Comparison of ENCODE assay signal across 18 cellular contexts in the genomic region with DNA sequence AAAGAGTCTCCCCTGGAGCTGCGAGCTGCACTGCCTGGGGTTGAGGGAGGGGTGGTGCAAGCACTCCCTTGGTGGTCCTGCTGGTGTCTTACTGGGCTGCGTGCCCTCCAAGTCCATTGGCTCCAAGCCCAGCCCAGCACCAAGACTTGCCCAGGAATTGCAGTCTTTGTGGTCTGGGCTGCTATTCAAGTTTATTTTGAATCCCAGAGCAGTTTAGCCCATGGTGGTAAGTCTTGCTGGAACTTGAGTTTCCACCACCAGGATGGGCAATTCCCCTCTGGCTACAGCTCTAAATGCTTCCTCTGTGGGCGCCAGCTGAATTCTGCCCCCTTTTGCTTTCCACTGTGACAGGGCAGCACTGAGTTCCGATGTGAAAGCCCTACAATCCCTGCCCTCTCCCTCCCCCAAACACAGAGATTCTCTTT. TPM values are rescaled to one million over a fixed set of nuclear protein-coding genes. Genes with fewer than 3 reads are reported as not detected.
DNase-seq lines count a peak whose midpoint lies in the region; ATAC-seq, FAIRE-seq and TF ChIP-seq lines count a peak whose summit lies in the region.
"Had no signal": no experiment of that assay in that cellular context is flagged by ENCODE, and none has a peak within 500 bp of the region (broad histone marks: within the 10 kb centered on the region; RNA-seq: fewer than 3 reads in every experiment).

No MANE protein-coding gene starts in this region.

- CTCF ChIA-PET in AG04449 (lab: Yijun Ruan, JAX) (no interaction called here), IMR-90 (lab: Yijun Ruan, JAX) (no interaction called here)

- no peaks in the 10 kb centered on the region; the same call in 1 of the 2 replicates for H4K20me1 ChIP-seq in IMR-90 (ENCODE audit: insufficient read depth, low read length)

- H4K91ac ChIP-seq in IMR-90 (ENCODE audit: insufficient read depth, low read depth, low read length) = no peak overlapping the region

- no peaks in the 10 kb centered on the region for H3K36me3 ChIP-seq in IMR-90 (ENCODE audit: control insufficient read depth, insufficient read depth, low read length)
- no peaks in the 10 kb centered on the region for H3K36me3 ChIP-seq in bronchial epithelial cell (ENCODE audit: control insufficient read depth, insufficient read depth, low read length)
- H3K36me3 ChIP-seq: upper lobe of left lung had no signal

- H3K14ac ChIP-seq in IMR-90 (replicated peaks; ENCODE audit: low read depth, low read length) = no peak overlapping the region

- POLR2A ChIA-PET in AG04449 (lab: Yijun Ruan, JAX) = no interaction called here
- POLR2A ChIA-PET in IMR-90 (lab: Charles Lee; ENCODE audit: unreplicated experiment) = no interaction called here

- no CpG with 5 or more reads among the region's 4 CpGs for WGBS in IMR-90 (ENCODE audit: extremely low coverage in 2 of 2, insufficient read length in 1 of 2), 2 experiments

- peak; percentile 14 for DNase-seq in AG04449 (ENCODE audit: low read depth, low spot score)
- peak; percentile 52 for DNase-seq in IMR-90
- peak; percentile 23 for DNase-seq in bronchial epithelial cell (ENCODE audit: low read depth)
- DNase-seq in NCI-H2107 (lab: John Stamatoyannopoulos, UW) = no peak
- DNase-seq in NCI-H2107 treated with DMSO at 0.1 percent for 48 hours (lab: John Stamatoyannopoulos, UW; ENCODE audit: unreplicated experiment) = no peak
- no peak for DNase-seq in activated CD4-positive, alpha-beta T cell treated with anti-CD3 and anti-CD28 coated beads for 1 hour
- DNase-seq in COLO668 (lab: John Stamatoyannopoulos, UW; ENCODE audit: unreplicated experiment) = no peak
- DNase-seq: activated gamma-delta T cell; central memory CD4-positive, alpha-beta T cell; DMS53; mesenchymal stem cell; NCI-H1417 treated with DMSO at 0.1 percent for 48 hours; Right ventricle myocardium superior; stimulated activated CD8-positive, alpha-beta memory T cell treated with anti-CD3 and anti-CD28 coated beads, Interleukin-4, amount 100 ng/mL, for 48 hours; upper lobe of left lung had no signal

- no peak overlapping the region for H2BK20ac ChIP-seq in IMR-90 (ENCODE audit: low read depth, low read length)

- H2BK5ac ChIP-seq in IMR-90 (ENCODE audit: low read depth, low read length, poor library complexity, severe bottlenecking) = no peak overlapping the region

- TF ChIP-seq POLR2A in IMR-90 (IDR thresholded peaks at IDR 0.05; ENCODE audit: low read depth, low read length) = no peak

- peaks cover 7% of the 10 kb centered on the region for H3K4me1 ChIP-seq in IMR-90 (ENCODE audit: control insufficient read depth, insufficient read depth, low read length)

- no peak overlapping the region for H3K56ac ChIP-seq in IMR-90 (ENCODE audit: extremely low read depth, insufficient read depth, low read length)

- H3K79me1 ChIP-seq in IMR-90 (ENCODE audit: low read depth in 1 of 2, low read length in 2 of 2) = peaks cover 16 to 19% of the 10 kb centered on the region in 2 experiments; a peak in 3 of 4 replicates

- no peaks in the 10 kb centered on the region for H3K9me3 ChIP-seq in IMR-90 (ENCODE audit: control insufficient read depth, insufficient read depth, low read length)
- H3K9me3 ChIP-seq: upper lobe of left lung had no signal

- no peak overlapping the region for H2AK5ac ChIP-seq in IMR-90 (ENCODE audit: low read depth, low read length)

- H3K4me3 ChIP-seq in AG04449 (ENCODE audit: low read depth, low read length) = no peak overlapping the region
- H3K4me3 ChIP-seq in IMR-90 (ENCODE audit: insufficient read depth, low read depth, low read length) = no peak overlapping the region
- no peak overlapping the region for H3K4me3 ChIP-seq in bronchial epithelial cell (ENCODE audit: low read depth, low read length)
- H3K4me3 ChIP-seq: K562, upper lobe of left lung had no signal

- H2BK120ac ChIP-seq in IMR-90 (ENCODE audit: low read depth, low read length) = no peak overlapping the region

- no peak for FAIRE-seq in bronchial epithelial cell (lab: Jason Lieb, UNC)
- FAIRE-seq: K562, TTC549 had no signal

- no peak for TF ChIP-seq RAD21 in IMR-90 (IDR thresholded peaks at IDR 0.05; ENCODE audit: low read length)

- in situ Hi-C loops in IMR-90 (cut with MboI; ENCODE audit: low sequenced_read_pairs) = no loop called here

- dilution Hi-C loops in IMR-90 (cut with HindIII; ENCODE audit: low sequenced_read_pairs, unreplicated experiment) = no loop called here

- no peak for TF ChIP-seq CTCF in AG04449 (IDR thresholded peaks at IDR 0.05; ENCODE audit: insufficient read depth, low read length, missing control alignments)
- TF ChIP-seq CTCF in IMR-90 (conservative IDR thresholded peaks at IDR 0.05; ENCODE audit: low read depth, low read length) = no peak
- no peak for TF ChIP-seq CTCF in bronchial epithelial cell (IDR thresholded peaks at IDR 0.05; ENCODE audit: insufficient read depth, low read length, severe bottlenecking)

- H3K4me2 ChIP-seq in IMR-90 (ENCODE audit: low read depth, low read length) = peak overlapping the region; percentile 14; the same call in 1 of the 2 replicates

- H3K9ac ChIP-seq in IMR-90 (ENCODE audit: low read depth, low read length) = no peak overlapping the region

- H3K9me1 ChIP-seq in IMR-90 (ENCODE audit: insufficient read depth, low read length) = peaks cover 7% of the 10 kb centered on the region; the same call in 1 of the 2 replicates

- intact Hi-C loops in IMR-90 (cut with micrococcal nuclease) = no loop called here

- no peak overlapping the region for H3K4ac ChIP-seq in IMR-90 (ENCODE audit: low read depth, low read length)

- H4K8ac ChIP-seq in IMR-90 (ENCODE audit: low read depth in 2 of 2, low read length in 2 of 2) = no peak overlapping the region

- no peak overlapping the region for H3K23ac ChIP-seq in IMR-90 (ENCODE audit: low read depth, low read length)

- H2BK15ac ChIP-seq in IMR-90 (ENCODE audit: low read depth, low read length) = no peak overlapping the region

- H2AFZ ChIP-seq in IMR-90 (replicated peaks; ENCODE audit: low read length, poor library complexity) = no peak overlapping the region

- no peak overlapping the region for H3K18ac ChIP-seq in IMR-90 (ENCODE audit: low read depth, low read length)

- no peak overlapping the region for H4K5ac ChIP-seq in IMR-90 (ENCODE audit: low read depth, low read length)

- ATAC-seq in IMR-90 (ENCODE audit: low read depth) = peak; percentile 69
- ATAC-seq: K562 had no signal

- no TSS peak for BruUV-seq in IMR-90 (replicated peaks; lab: Mats Ljungman, UMichigan)

- H2AK9ac ChIP-seq in IMR-90 (replicated peaks; ENCODE audit: low read depth, low read length, poor library complexity) = no peak overlapping the region

- H3K27ac ChIP-seq in IMR-90 (ENCODE audit: insufficient read depth, low read length) = no peak overlapping the region
- peak overlapping the region; percentile 8 for H3K27ac ChIP-seq in layer of hippocampus (ENCODE audit: low read depth, low read length)
- H3K27ac ChIP-seq: upper lobe of left lung had no signal

- H3K27me3 ChIP-seq in IMR-90 (ENCODE audit: control insufficient read depth, insufficient read depth, low read length) = no peaks in the 10 kb centered on the region
- no peaks in the 10 kb centered on the region for H3K27me3 ChIP-seq in bronchial epithelial cell (ENCODE audit: control insufficient read depth, insufficient read depth, low read length)
- no peaks in the 10 kb centered on the region for H3K27me3 ChIP-seq in layer of hippocampus (ENCODE audit: control insufficient read depth, insufficient read depth, low read length)
- H3K27me3 ChIP-seq: upper lobe of left lung had no signal

TF ChIP-seq in IMR-90, 13 proteins besides CTCF, POLR2A, EP300 and RAD21:
- TF ChIP-seq MAFK (IDR thresholded peaks at IDR 0.05; ENCODE audit: low read depth, low read length) (no peak), FOS (IDR thresholded peaks at IDR 0.05; ENCODE audit: low read depth, low read length) (no peak), CHD1 (IDR thresholded peaks at IDR 0.05; ENCODE audit: low read depth, low read length) (no peak), RFX5 (IDR thresholded peaks at IDR 0.05; ENCODE audit: low read depth, low read length) (no peak), NFE2L2 (IDR thresholded peaks at IDR 0.05; ENCODE audit: low read depth, low read length) (no peak), MXI1 (IDR thresholded peaks at IDR 0.05; ENCODE audit: borderline replicate concordance, low read depth, low read length) (no peak), MAZ (IDR thresholded peaks at IDR 0.05; ENCODE audit: borderline replicate concordance, low read depth, low read length) (no peak), CEBPB (IDR thresholded peaks at IDR 0.05; ENCODE audit: low read depth, low read length) (no peak), BHLHE40 (IDR thresholded peaks at IDR 0.05; ENCODE audit: low read depth, low read length) (no peak), RCOR1 (IDR thresholded peaks at IDR 0.05; ENCODE audit: insufficient replicate concordance, low read length) (no peak), SMC3 (IDR thresholded peaks at IDR 0.05; ENCODE audit: low read depth, low read length) (no peak)
- TF ChIP-seq, protein P1, sequence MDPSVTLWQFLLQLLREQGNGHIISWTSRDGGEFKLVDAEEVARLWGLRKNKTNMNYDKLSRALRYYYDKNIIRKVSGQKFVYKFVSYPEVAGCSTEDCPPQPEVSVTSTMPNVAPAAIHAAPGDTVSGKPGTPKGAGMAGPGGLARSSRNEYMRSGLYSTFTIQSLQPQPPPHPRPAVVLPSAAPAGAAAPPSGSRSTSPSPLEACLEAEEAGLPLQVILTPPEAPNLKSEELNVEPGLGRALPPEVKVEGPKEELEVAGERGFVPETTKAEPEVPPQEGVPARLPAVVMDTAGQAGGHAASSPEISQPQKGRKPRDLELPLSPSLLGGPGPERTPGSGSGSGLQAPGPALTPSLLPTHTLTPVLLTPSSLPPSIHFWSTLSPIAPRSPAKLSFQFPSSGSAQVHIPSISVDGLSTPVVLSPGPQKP (IDR thresholded peaks at IDR 0.05; ENCODE audit: borderline replicate concordance, low read depth, low read length) = no peak
- TF ChIP-seq, protein P2, sequence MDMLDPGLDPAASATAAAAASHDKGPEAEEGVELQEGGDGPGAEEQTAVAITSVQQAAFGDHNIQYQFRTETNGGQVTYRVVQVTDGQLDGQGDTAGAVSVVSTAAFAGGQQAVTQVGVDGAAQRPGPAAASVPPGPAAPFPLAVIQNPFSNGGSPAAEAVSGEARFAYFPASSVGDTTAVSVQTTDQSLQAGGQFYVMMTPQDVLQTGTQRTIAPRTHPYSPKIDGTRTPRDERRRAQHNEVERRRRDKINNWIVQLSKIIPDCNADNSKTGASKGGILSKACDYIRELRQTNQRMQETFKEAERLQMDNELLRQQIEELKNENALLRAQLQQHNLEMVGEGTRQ (IDR thresholded peaks at IDR 0.05; ENCODE audit: low read depth, low read length) = no peak

RNA-seq across cellular contexts. Expression of a gene that starts 25.1 kb away (rescaled TPM):
- total RNA-seq in IMR-90 (2012; rRNA removed) = 24.4 and 31.9 TPM in 2 replicates
- 23.2 and 29.3 TPM in 2 replicates for polyA plus RNA-seq in IMR-90 (2012; rRNA removed)
- 17.7 TPM in 2 replicates for polyA plus RNA-seq in IMR-90 (2012; cell fraction: cytosol; rRNA removed)
- polyA plus RNA-seq in IMR-90 (2012; cell fraction: nucleus; rRNA removed; ENCODE audit: low replicate concordance) = 12.2 and 40.3 TPM in 2 replicates
- total RNA-seq in bronchial epithelial cell = 29.1 and 31.9 TPM in 2 replicates

Comparison
In these comparisons a context has a peak if more than half of its experiments do, and no peak if none do; other contexts are left out.
1. DNase-seq: peak in AG04449 (single experiment), IMR-90 (single experiment) and bronchial epithelial cell (single experiment); none in NCI-H2107 (single experiment), NCI-H2107 treated with DMSO at 0.1 percent for 48 hours (single experiment), activated CD4-positive, alpha-beta T cell treated with anti-CD3 and anti-CD28 coated beads for 1 hour (single experiment) and COLO668 (single experiment).